ENCODE assay signal across 1 cellular context in genomic region chr17:78597923-78598545, GRCh38.
TF ChIP-seq lines count a peak whose summit lies in the region.

No MANE protein-coding gene starts in this region.

TF ChIP-seq in K562, 482 proteins besides CTCF, POLR2A, EP300 and RAD21 (continued from another document):
- TF ChIP-seq IRF9 (tag; IDR thresholded peaks at IDR 0.05) (no peak), TCFL5 (CRISPR knock-in tag; conservative IDR thresholded peaks at IDR 0.05) (0 out of 2 replicates have a peak, but pooled peaks have one; percentile 29), VEZF1 (CRISPR knock-in tag; IDR thresholded peaks at IDR 0.05) (0 out of 2 replicates have a peak, but pooled peaks have one; percentile 11), ZFP36 (IDR thresholded peaks at IDR 0.05; ENCODE audit: low read depth, low read length, partially characterized antibody) (no peak), TEAD4 (IDR thresholded peaks at IDR 0.05; ENCODE audit: low read length) (peak; percentile 47; the same call in 1 of the 2 replicates), TEAD4 (CRISPR knock-in tag; IDR thresholded peaks at IDR 0.05; ENCODE audit: borderline replicate concordance) (no peak), CHCHD3 (CRISPR knock-in tag; IDR thresholded peaks at IDR 0.05) (no peak), GABPA (tag; conservative IDR thresholded peaks at IDR 0.05; ENCODE audit: low read depth) (0 out of 2 replicates have a peak, but pooled peaks have one; percentile 19), HIVEP1 (CRISPR knock-in tag; IDR thresholded peaks at IDR 0.05) (peak; percentile 62; the same call in 1 of the 2 replicates)
